Comparison of ENCODE assay signal across 1 cellular context in the genomic region with DNA sequence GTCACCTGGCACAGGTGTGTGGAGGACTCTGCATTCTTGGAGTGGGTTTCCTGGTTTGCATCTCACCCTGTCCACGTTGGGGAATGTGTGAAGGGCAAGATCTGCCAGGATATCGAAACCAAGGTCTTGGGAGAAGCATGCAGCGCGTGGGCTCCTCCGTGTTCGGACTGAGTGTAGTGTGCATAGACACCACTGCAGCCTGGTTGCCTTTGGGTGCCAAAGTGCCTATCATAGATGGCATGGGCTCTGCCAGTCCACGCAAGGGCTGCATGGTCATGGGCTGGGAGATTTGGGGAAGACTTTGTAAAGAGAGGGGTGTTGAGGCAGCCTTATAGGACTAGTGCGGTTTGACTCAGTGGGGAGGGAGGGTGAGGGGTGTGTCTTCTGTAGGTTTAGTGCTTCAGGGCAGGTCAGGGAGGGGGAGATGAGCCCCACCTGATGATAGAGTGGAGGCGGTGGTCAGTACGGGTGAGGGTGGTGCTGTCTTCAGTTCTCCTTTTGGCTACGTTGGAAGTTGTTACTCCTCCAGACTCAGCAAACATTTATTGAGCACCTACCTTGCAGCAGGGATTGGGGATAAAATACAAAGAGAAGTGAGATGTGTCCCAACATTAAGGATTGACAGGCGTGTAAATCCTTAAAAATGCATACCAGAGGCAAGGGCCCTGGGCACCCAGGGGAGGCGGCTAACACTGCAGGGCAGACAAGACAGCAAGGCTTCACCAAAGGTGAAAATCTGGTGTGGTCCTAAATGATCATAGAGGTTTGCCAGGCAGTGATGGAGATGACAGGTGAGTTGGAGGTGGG.
TF ChIP-seq lines count a peak whose summit lies in the region.

No MANE protein-coding gene starts in this region.

TF ChIP-seq in K562, 482 proteins besides CTCF, POLR2A, EP300 and RAD21 (continued from another document):
- TF ChIP-seq, protein P1, sequence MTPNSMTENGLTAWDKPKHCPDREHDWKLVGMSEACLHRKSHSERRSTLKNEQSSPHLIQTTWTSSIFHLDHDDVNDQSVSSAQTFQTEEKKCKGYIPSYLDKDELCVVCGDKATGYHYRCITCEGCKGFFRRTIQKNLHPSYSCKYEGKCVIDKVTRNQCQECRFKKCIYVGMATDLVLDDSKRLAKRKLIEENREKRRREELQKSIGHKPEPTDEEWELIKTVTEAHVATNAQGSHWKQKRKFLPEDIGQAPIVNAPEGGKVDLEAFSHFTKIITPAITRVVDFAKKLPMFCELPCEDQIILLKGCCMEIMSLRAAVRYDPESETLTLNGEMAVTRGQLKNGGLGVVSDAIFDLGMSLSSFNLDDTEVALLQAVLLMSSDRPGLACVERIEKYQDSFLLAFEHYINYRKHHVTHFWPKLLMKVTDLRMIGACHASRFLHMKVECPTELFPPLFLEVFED (CRISPR knock-in tag; conservative IDR thresholded peaks at IDR 0.05): no peak
